Comparison of ENCODE assay signal across 20 cellular contexts in the genomic region with DNA sequence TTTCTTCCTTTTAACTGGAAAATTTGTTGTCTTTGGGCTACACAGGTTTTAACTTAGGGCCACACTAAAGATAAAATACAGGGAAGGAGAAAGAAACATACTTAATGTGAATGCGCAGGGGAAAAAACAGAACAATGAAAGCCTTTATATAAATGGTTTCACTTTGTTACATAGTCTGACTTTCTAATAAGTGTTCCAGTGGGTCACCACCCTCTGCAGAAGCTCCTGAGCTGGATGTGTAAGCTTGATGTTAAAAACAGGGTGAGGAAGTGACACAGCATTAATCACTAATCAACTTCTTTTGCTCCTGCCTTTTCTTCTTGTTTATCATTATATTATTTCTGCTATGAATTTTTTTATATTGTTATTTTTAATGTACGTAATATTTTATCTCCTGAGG.
DNase-seq lines count a peak whose midpoint lies in the region; ATAC-seq and TF ChIP-seq lines count a peak whose summit lies in the region.
"Had no signal": no experiment of that assay in that cellular context is flagged by ENCODE, and none has a peak within 500 bp of the region (broad histone marks: within the 10 kb centered on the region; RNA-seq: fewer than 3 reads in every experiment).

No MANE protein-coding gene starts in this region.

- H3K27ac ChIP-seq in foreskin keratinocyte, result peak overlapping the region; percentile 69
- no peak overlapping the region for H3K27ac ChIP-seq in Peyer's patch
- H3K27ac ChIP-seq: GM23248, HL-60 had no signal

- H3K9me3 ChIP-seq in Peyer's patch, result no peaks in the 10 kb centered on the region
- H3K9me3 ChIP-seq: BE2C, HAP-1 had no signal

- H3K4me3 ChIP-seq in Peyer's patch, result no peak overlapping the region
- H3K4me3 ChIP-seq: GM23248, HAP-1 had no signal

- intact Hi-C loops in posterior cingulate gyrus (cut with DNase I), result no loop called here

- DNase-seq in HT1080 (ENCODE audit: low read depth) (peak; percentile 69), OCI-M1 (lab: John Stamatoyannopoulos, UW) (peak; percentile 6), foreskin keratinocyte (peak in 1 of 2 donors; percentile 4), renal cortical epithelial cell (ENCODE audit: low read depth) (peak; percentile 16), NAMALWA (ENCODE audit: low spot score) (no peak), Peyer's patch (no peak), posterior cingulate gyrus (no peak)
- DNase-seq: BE2C, COR-L47, GM23248, KBM-7, NCI-H1105 treated with DMSO at 0.1 percent for 48 hours, NCI-H1694 treated with DMSO at 0.1 percent for 48 hours, NCI-H2171 treated with DMSO at 0.1 percent for 48 hours, NCI-H446, NCI-H526 had no signal

- peaks cover 10% of the 10 kb centered on the region for H3K4me1 ChIP-seq in foreskin keratinocyte
- no peaks in the 10 kb centered on the region for H3K4me1 ChIP-seq in Peyer's patch
- H3K4me1 ChIP-seq: HAP-1 had no signal

- no peak for TF ChIP-seq POLR2A in Peyer's patch (IDR thresholded peaks at IDR 0.05)

- no peaks in the 10 kb centered on the region for H3K36me3 ChIP-seq in Peyer's patch
- H3K36me3 ChIP-seq: BE2C, HAP-1 had no signal

- H3K27me3 ChIP-seq in foreskin keratinocyte, result no peaks in the 10 kb centered on the region
- H3K27me3 ChIP-seq in Peyer's patch, result no peaks in the 10 kb centered on the region
- H3K27me3 ChIP-seq: BE2C had no signal

- no peak for TF ChIP-seq CTCF in foreskin keratinocyte (conservative IDR thresholded peaks at IDR 0.05)
- no peak for TF ChIP-seq CTCF in Peyer's patch (IDR thresholded peaks at IDR 0.05)

- ATAC-seq in foreskin keratinocyte, result peak; percentile 73
- ATAC-seq: Panc1, SK-N-SH treated with all-trans-retinoic acid at 6 μM for 48 hours had no signal

Comparison
In these comparisons a context has a peak if more than half of its experiments do, and no peak if none do; other contexts are left out.
1. DNase-seq: peak in HT1080 (single experiment), OCI-M1 (single experiment) and renal cortical epithelial cell (single experiment); none in NAMALWA (single experiment), Peyer's patch (0 of 3) and posterior cingulate gyrus (0 of 10).